Comparison of ENCODE assay signal across 1 cellular context in the genomic region with DNA sequence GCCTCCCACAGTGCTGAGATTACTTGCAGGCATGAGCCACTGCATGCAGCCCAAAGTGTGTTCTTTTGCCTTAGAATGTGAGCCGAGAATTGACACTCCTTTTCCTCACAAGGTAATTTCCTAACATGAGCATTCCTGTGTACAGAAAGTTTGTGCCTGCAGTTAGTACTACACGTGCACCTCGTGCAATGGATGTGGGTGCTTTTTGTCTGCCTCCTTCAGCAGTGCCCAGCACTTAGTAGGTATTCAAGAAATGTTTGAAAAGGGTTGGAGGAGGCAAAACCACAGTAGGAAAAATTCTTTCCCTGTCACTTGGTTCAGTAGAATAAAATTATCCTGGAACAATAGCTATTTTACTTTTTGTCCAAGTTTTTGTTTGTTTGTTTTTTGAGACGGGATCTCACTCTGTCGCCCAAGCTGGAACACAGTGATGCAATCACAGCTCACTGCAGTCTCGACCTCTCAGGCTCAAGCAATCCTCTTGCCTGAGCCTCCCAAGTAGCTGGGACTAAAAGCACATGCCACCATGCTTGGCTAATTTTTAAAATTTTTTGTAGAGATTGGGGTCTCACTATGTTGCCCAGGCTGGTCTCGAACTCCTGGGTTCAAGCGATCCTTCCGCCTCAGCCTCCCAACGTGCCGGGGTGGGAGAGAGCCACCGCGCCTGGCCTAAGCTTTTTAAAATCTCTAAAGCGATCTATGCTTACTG.
TF ChIP-seq lines count a peak whose summit lies in the region.

No MANE protein-coding gene starts in this region.

TF ChIP-seq in HEK293T, 16 proteins besides CTCF, POLR2A, EP300 and RAD21 (continued from another document):
- TF ChIP-seq, protein P1, sequence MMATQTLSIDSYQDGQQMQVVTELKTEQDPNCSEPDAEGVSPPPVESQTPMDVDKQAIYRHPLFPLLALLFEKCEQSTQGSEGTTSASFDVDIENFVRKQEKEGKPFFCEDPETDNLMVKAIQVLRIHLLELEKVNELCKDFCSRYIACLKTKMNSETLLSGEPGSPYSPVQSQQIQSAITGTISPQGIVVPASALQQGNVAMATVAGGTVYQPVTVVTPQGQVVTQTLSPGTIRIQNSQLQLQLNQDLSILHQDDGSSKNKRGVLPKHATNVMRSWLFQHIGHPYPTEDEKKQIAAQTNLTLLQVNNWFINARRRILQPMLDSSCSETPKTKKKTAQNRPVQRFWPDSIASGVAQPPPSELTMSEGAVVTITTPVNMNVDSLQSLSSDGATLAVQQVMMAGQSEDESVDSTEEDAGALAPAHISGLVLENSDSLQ (IDR thresholded peaks at IDR 0.05): no peak
- no peak for TF ChIP-seq BHLHE40 (IDR thresholded peaks at IDR 0.05; ENCODE audit: borderline replicate concordance)
- no peak for TF ChIP-seq HDGF (IDR thresholded peaks at IDR 0.05; ENCODE audit: borderline replicate concordance)
- no peak for TF ChIP-seq SUZ12 (IDR thresholded peaks at IDR 0.05)
